12 cellular contexts compared by ENCODE assay signal in genomic region chr19:53872762-53873161, GRCh38. TPM values are rescaled to one million over a fixed set of nuclear protein-coding genes. Genes with fewer than 3 reads are reported as not detected.
DNase-seq lines count a peak whose midpoint lies in the region; ATAC-seq and TF ChIP-seq lines count a peak whose summit lies in the region.
"Had no signal": no experiment of that assay in that cellular context is flagged by ENCODE, and none has a peak within 500 bp of the region (broad histone marks: within the 10 kb centered on the region; RNA-seq: fewer than 3 reads in every experiment).

No MANE protein-coding gene starts in this region.

- H3K4me3 Mint-ChIP-seq in activated naive CD8-positive, alpha-beta T cell = peak overlapping the region; percentile 38
- no peak overlapping the region for H3K4me3 Mint-ChIP-seq in activated naive CD8-positive, alpha-beta T cell treated with anti-CD3 and anti-CD28 coated beads, Interleukin-2, amount 50 U/mL, for 24 hours
- no peak overlapping the region for H3K4me3 Mint-ChIP-seq in activated naive CD8-positive, alpha-beta T cell treated with anti-CD3 and anti-CD28 coated beads, Interleukin-2, amount 10 ng/mL, durations not matched to agents 7 days and 5 days
- H3K4me3 Mint-ChIP-seq in stimulated activated memory B cell treated with anti-CD40 and anti-IgM and Interleukin-4, amounts not matched to agents 10 μg/mL and 1 μg/mL and 100 μg/mL, for 72 hours = no peak overlapping the region

- peaks cover 28% of the 10 kb centered on the region for H3K79me2 ChIP-seq in osteoblast (ENCODE audit: insufficient read depth, low read length)

- H3K36me3 Mint-ChIP-seq in activated naive CD8-positive, alpha-beta T cell = peaks cover 11% of the 10 kb centered on the region
- peaks cover 35% of the 10 kb centered on the region for H3K36me3 Mint-ChIP-seq in activated naive CD8-positive, alpha-beta T cell treated with anti-CD3 and anti-CD28 coated beads, Interleukin-2, amount 50 U/mL, for 24 hours (ENCODE audit: low read depth)
- H3K36me3 Mint-ChIP-seq in activated naive CD8-positive, alpha-beta T cell treated with anti-CD3 and anti-CD28 coated beads, Interleukin-2, amount 10 ng/mL, durations not matched to agents 7 days and 5 days = peaks cover 35% of the 10 kb centered on the region
- H3K36me3 Mint-ChIP-seq in stimulated activated memory B cell treated with anti-CD40 and anti-IgM and Interleukin-4, amounts not matched to agents 10 μg/mL and 1 μg/mL and 100 μg/mL, for 72 hours = peaks cover 23% of the 10 kb centered on the region

- no peaks in the 10 kb centered on the region for H3K27me3 Mint-ChIP-seq in activated naive CD8-positive, alpha-beta T cell
- no peaks in the 10 kb centered on the region for H3K27me3 Mint-ChIP-seq in activated naive CD8-positive, alpha-beta T cell treated with anti-CD3 and anti-CD28 coated beads, Interleukin-2, amount 50 U/mL, for 24 hours
- H3K27me3 Mint-ChIP-seq in activated naive CD8-positive, alpha-beta T cell treated with anti-CD3 and anti-CD28 coated beads, Interleukin-2, amount 10 ng/mL, durations not matched to agents 7 days and 5 days = no peaks in the 10 kb centered on the region
- H3K27me3 Mint-ChIP-seq in stimulated activated memory B cell treated with anti-CD40 and anti-IgM and Interleukin-4, amounts not matched to agents 10 μg/mL and 1 μg/mL and 100 μg/mL, for 72 hours = peaks cover 17% of the 10 kb centered on the region

- DNase-seq in activated naive CD8-positive, alpha-beta T cell treated with anti-CD3 and anti-CD28 coated beads, Interleukin-2, amount 50 U/mL, for 24 hours = no peak
- peak; percentile 52 for DNase-seq in HT-29 (ENCODE audit: low spot score)
- no peak for DNase-seq in activated naive CD8-positive, alpha-beta T cell treated with anti-CD3 and anti-CD28 coated beads, Interleukin-2, amount 10 ng/mL, durations not matched to agents 7 days and 5 days
- peak; percentile 77 for DNase-seq in osteoblast (ENCODE audit: insufficient read length, low spot score, missing footprints)
- no peak for DNase-seq in retina
- no peak for DNase-seq in NCI-H2107 (lab: John Stamatoyannopoulos, UW)
- DNase-seq: activated naive CD4-positive, alpha-beta T cell treated with anti-CD3 and anti-CD28 coated beads, Interleukin-2, amount 50 U/mL, for 16 hours; NCI-H524 had no signal

- peaks cover 30% of the 10 kb centered on the region for H4K20me1 ChIP-seq in osteoblast (ENCODE audit: insufficient read depth, low read length)

- H3K9me3 ChIP-seq in osteoblast (ENCODE audit: low read depth, low read length) = no peaks in the 10 kb centered on the region
- H3K9me3 ChIP-seq: prostate gland had no signal

- H3K27ac Mint-ChIP-seq in activated naive CD8-positive, alpha-beta T cell = peak overlapping the region; percentile 34
- no peak overlapping the region for H3K27ac Mint-ChIP-seq in activated naive CD8-positive, alpha-beta T cell treated with anti-CD3 and anti-CD28 coated beads, Interleukin-2, amount 50 U/mL, for 24 hours
- peak overlapping the region; percentile 3 for H3K27ac Mint-ChIP-seq in activated naive CD8-positive, alpha-beta T cell treated with anti-CD3 and anti-CD28 coated beads, Interleukin-2, amount 10 ng/mL, durations not matched to agents 7 days and 5 days
- H3K27ac Mint-ChIP-seq in stimulated activated memory B cell treated with anti-CD40 and anti-IgM and Interleukin-4, amounts not matched to agents 10 μg/mL and 1 μg/mL and 100 μg/mL, for 72 hours = no peak overlapping the region

- H3K36me3 ChIP-seq in osteoblast (ENCODE audit: insufficient read depth, low read length) = peaks cover 41% of the 10 kb centered on the region

- no peak for ATAC-seq in activated naive CD8-positive, alpha-beta T cell treated with anti-CD3 and anti-CD28 coated beads, Interleukin-2, amount 50 U/mL, for 24 hours
- no peak for ATAC-seq in activated naive CD8-positive, alpha-beta T cell treated with anti-CD3 and anti-CD28 coated beads, Interleukin-2, amount 10 ng/mL, durations not matched to agents 7 days and 5 days (ENCODE audit: low read depth)
- no peak for ATAC-seq in stimulated activated memory B cell treated with anti-CD40 and anti-IgM and Interleukin-4, amounts not matched to agents 10 μg/mL and 1 μg/mL and 100 μg/mL, for 72 hours

- TF ChIP-seq CTCF in osteoblast (IDR thresholded peaks at IDR 0.05; ENCODE audit: extremely low read depth, low read depth, low read length) = no peak

- peaks cover 67% of the 10 kb centered on the region for H3K4me1 Mint-ChIP-seq in activated naive CD8-positive, alpha-beta T cell (ENCODE audit: low read depth)
- peaks cover 67% of the 10 kb centered on the region for H3K4me1 Mint-ChIP-seq in activated naive CD8-positive, alpha-beta T cell treated with anti-CD3 and anti-CD28 coated beads, Interleukin-2, amount 50 U/mL, for 24 hours
- peaks cover 45% of the 10 kb centered on the region for H3K4me1 Mint-ChIP-seq in activated naive CD8-positive, alpha-beta T cell treated with anti-CD3 and anti-CD28 coated beads, Interleukin-2, amount 10 ng/mL, durations not matched to agents 7 days and 5 days
- H3K4me1 Mint-ChIP-seq in stimulated activated memory B cell treated with anti-CD40 and anti-IgM and Interleukin-4, amounts not matched to agents 10 μg/mL and 1 μg/mL and 100 μg/mL, for 72 hours = peaks cover 41% of the 10 kb centered on the region

- POLR2A ChIA-PET in activated naive CD8-positive, alpha-beta T cell treated with anti-CD3 and anti-CD28 coated beads, Interleukin-2, amount 10 ng/mL, durations not matched to agents 7 days and 5 days (lab: Charles Lee) = interaction anchor here (0.6 to 2.3 kb wide), 2 partner anchors 10 to 19 kb away, joined by 3 to 8 read pairs; no protein-coding TSS in a partner anchor

- no peaks in the 10 kb centered on the region for H3K4me1 ChIP-seq in osteoblast (ENCODE audit: insufficient read depth, low read length)
- H3K4me1 ChIP-seq: prostate gland had no signal

- no peak overlapping the region for H3K27ac ChIP-seq in osteoblast (ENCODE audit: low read depth, low read length)
- H3K27ac ChIP-seq: prostate gland had no signal

- no peak overlapping the region for H3K4me3 ChIP-seq in osteoblast (ENCODE audit: insufficient read depth, low read length)
- H3K4me3 ChIP-seq: prostate gland had no signal

- no peaks in the 10 kb centered on the region for H3K9me3 Mint-ChIP-seq in activated naive CD8-positive, alpha-beta T cell (ENCODE audit: low read depth)
- no peaks in the 10 kb centered on the region for H3K9me3 Mint-ChIP-seq in activated naive CD8-positive, alpha-beta T cell treated with anti-CD3 and anti-CD28 coated beads, Interleukin-2, amount 50 U/mL, for 24 hours
- H3K9me3 Mint-ChIP-seq in activated naive CD8-positive, alpha-beta T cell treated with anti-CD3 and anti-CD28 coated beads, Interleukin-2, amount 10 ng/mL, durations not matched to agents 7 days and 5 days = no peaks in the 10 kb centered on the region
- peaks cover 11% of the 10 kb centered on the region for H3K9me3 Mint-ChIP-seq in stimulated activated memory B cell treated with anti-CD40 and anti-IgM and Interleukin-4, amounts not matched to agents 10 μg/mL and 1 μg/mL and 100 μg/mL, for 72 hours

- no peaks in the 10 kb centered on the region for H3K27me3 ChIP-seq in osteoblast (ENCODE audit: insufficient read depth, low read length)

- no peak overlapping the region for H3K4me2 ChIP-seq in osteoblast (ENCODE audit: insufficient read depth, low read length)

- H2AFZ ChIP-seq in osteoblast (ENCODE audit: low read length) = no peak overlapping the region

RNA-seq across cellular contexts. Expression of gene MYADM, which starts 5.1 kb away (rescaled TPM):
- total RNA-seq in HT-29 (2014; rRNA removed; shearing (Covaris generic)) = 103 and 139 TPM in 2 replicates
- total RNA-seq in activated naive CD8-positive, alpha-beta T cell treated with anti-CD3 and anti-CD28 coated beads, Interleukin-2, amount 10 ng/mL, durations not matched to agents 7 days and 5 days = 10 to 100 TPM; 76.3 to 77.3 TPM
- 16.2 and 17.4 TPM in 2 replicates for total RNA-seq in osteoblast

RNA-seq across cellular contexts. Expression of gene PRKCG, which starts 9.2 kb away (rescaled TPM):
- total RNA-seq in HT-29 (2014; rRNA removed; shearing (Covaris generic)) = 0.03 and 0.05 TPM in 2 replicates
- not detected for total RNA-seq in activated naive CD8-positive, alpha-beta T cell treated with anti-CD3 and anti-CD28 coated beads, Interleukin-2, amount 10 ng/mL, durations not matched to agents 7 days and 5 days
- total RNA-seq in osteoblast = under 0.01 TPM in 1 of 2 replicates, not detected in the other
- total RNA-seq: OCI-LY7 had no signal

RNA-seq across cellular contexts. Expression of gene CACNG7, which starts 36.3 kb away (rescaled TPM):
- not detected in 2 replicates for total RNA-seq in HT-29 (2014; rRNA removed; shearing (Covaris generic))
- total RNA-seq in activated naive CD8-positive, alpha-beta T cell treated with anti-CD3 and anti-CD28 coated beads, Interleukin-2, amount 10 ng/mL, durations not matched to agents 7 days and 5 days = not detected
- not detected in 2 replicates for total RNA-seq in osteoblast
- total RNA-seq: OCI-LY7, prostate gland had no signal

RNA-seq across cellular contexts. Expression of gene NLRP12, which starts 48.6 kb away (rescaled TPM):
- total RNA-seq in HT-29 (2014; rRNA removed; shearing (Covaris generic)) = not detected in 2 replicates
- not detected for total RNA-seq in activated naive CD8-positive, alpha-beta T cell treated with anti-CD3 and anti-CD28 coated beads, Interleukin-2, amount 10 ng/mL, durations not matched to agents 7 days and 5 days
- under 0.01 TPM in 1 of 2 replicates, not detected in the other for total RNA-seq in osteoblast
- total RNA-seq: OCI-LY7 had no signal

Comparison
In these comparisons a context has a peak if more than half of its experiments do, and no peak if none do; other contexts are left out.
1. H3K27ac Mint-ChIP-seq: peak in activated naive CD8-positive, alpha-beta T cell (single experiment) and activated naive CD8-positive, alpha-beta T cell treated with anti-CD3 and anti-CD28 coated beads, Interleukin-2, amount 10 ng/mL, durations not matched to agents 7 days and 5 days (single experiment); none in activated naive CD8-positive, alpha-beta T cell treated with anti-CD3 and anti-CD28 coated beads, Interleukin-2, amount 50 U/mL, for 24 hours (single experiment) and stimulated activated memory B cell treated with anti-CD40 and anti-IgM and Interleukin-4, amounts not matched to agents 10 μg/mL and 1 μg/mL and 100 μg/mL, for 72 hours (single experiment).
2. DNase-seq: peak in HT-29 (single experiment) and osteoblast (single experiment); none in activated naive CD8-positive, alpha-beta T cell treated with anti-CD3 and anti-CD28 coated beads, Interleukin-2, amount 50 U/mL, for 24 hours (single experiment), activated naive CD8-positive, alpha-beta T cell treated with anti-CD3 and anti-CD28 coated beads, Interleukin-2, amount 10 ng/mL, durations not matched to agents 7 days and 5 days (single experiment), retina (single experiment) and NCI-H2107 (single experiment).